In the genomic region with DNA sequence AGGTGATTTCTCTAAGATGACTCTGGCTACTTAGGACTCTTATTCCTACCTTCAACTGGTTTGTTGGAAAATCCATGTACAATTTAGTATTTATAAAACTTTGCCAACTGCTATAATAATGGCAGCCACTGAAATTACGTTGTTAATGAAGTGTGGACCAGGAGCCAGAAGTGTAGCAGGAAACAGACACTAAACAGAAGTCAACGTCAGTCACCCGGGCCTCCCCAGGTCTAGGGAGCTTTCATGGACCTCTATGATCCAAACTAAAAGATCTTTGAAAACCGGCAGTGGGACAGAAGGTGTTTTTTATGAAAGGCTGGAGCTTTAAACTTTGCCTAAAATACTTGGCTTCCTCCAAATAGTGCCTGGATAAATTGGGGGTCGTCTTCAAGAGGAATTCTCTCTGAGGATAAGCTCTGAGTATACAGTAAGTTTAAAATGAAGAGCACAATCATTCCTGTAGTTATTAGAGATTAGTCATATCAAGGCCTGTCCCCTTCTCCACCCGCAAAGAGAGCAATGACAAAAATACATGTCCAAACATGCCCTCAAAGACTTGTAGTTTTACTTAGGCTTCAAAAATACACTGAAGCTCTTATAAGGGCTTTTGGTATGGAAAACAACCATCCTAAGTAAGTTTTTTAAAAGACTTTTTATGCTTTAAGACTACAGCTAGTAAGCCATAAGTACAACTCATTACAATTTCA, we compare ENCODE assay signal across 1 cellular context.
TF ChIP-seq lines count a peak whose summit lies in the region.

No MANE protein-coding gene starts in this region.

TF ChIP-seq in K562, 482 proteins besides CTCF, POLR2A, EP300 and RAD21:
- TF ChIP-seq ZFX (CRISPR knock-in tag; IDR thresholded peaks at IDR 0.05): 0 out of 2 replicates have a peak, but pooled peaks have one; percentile 9
- TF ChIP-seq, protein P1, sequence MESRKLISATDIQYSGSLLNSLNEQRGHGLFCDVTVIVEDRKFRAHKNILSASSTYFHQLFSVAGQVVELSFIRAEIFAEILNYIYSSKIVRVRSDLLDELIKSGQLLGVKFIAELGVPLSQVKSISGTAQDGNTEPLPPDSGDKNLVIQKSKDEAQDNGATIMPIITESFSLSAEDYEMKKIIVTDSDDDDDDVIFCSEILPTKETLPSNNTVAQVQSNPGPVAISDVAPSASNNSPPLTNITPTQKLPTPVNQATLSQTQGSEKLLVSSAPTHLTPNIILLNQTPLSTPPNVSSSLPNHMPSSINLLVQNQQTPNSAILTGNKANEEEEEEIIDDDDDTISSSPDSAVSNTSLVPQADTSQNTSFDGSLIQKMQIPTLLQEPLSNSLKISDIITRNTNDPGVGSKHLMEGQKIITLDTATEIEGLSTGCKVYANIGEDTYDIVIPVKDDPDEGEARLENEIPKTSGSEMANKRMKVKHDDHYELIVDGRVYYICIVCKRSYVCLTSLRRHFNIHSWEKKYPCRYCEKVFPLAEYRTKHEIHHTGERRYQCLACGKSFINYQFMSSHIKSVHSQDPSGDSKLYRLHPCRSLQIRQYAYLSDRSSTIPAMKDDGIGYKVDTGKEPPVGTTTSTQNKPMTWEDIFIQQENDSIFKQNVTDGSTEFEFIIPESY (CRISPR knock-in tag; IDR thresholded peaks at IDR 0.05): no peak
- no peak for TF ChIP-seq GATAD2B (IDR thresholded peaks at IDR 0.05; ENCODE audit: borderline replicate concordance)
- no peak for TF ChIP-seq ZNF408 (CRISPR knock-in tag; IDR thresholded peaks at IDR 0.05; ENCODE audit: low read depth)
- no peak for TF ChIP-seq NFYB (IDR thresholded peaks at IDR 0.05; ENCODE audit: extremely low read depth, insufficient read length)
- no peak for TF ChIP-seq ZKSCAN8 (CRISPR knock-in tag; IDR thresholded peaks at IDR 0.05)
- no peak for TF ChIP-seq CHD2 (IDR thresholded peaks at IDR 0.05; ENCODE audit: low read depth, low read length)
- TF ChIP-seq, protein P2, sequence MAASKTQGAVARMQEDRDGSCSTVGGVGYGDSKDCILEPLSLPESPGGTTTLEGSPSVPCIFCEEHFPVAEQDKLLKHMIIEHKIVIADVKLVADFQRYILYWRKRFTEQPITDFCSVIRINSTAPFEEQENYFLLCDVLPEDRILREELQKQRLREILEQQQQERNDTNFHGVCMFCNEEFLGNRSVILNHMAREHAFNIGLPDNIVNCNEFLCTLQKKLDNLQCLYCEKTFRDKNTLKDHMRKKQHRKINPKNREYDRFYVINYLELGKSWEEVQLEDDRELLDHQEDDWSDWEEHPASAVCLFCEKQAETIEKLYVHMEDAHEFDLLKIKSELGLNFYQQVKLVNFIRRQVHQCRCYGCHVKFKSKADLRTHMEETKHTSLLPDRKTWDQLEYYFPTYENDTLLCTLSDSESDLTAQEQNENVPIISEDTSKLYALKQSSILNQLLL (CRISPR knock-in tag; IDR thresholded peaks at IDR 0.05; ENCODE audit: borderline replicate concordance): no peak
- no peak for TF ChIP-seq DMBX1 (CRISPR knock-in tag; IDR thresholded peaks at IDR 0.05; ENCODE audit: borderline replicate concordance)
- TF ChIP-seq ARHGAP35 (IDR thresholded peaks at IDR 0.05; ENCODE audit: partially characterized antibody): no peak
- TF ChIP-seq, protein P3, sequence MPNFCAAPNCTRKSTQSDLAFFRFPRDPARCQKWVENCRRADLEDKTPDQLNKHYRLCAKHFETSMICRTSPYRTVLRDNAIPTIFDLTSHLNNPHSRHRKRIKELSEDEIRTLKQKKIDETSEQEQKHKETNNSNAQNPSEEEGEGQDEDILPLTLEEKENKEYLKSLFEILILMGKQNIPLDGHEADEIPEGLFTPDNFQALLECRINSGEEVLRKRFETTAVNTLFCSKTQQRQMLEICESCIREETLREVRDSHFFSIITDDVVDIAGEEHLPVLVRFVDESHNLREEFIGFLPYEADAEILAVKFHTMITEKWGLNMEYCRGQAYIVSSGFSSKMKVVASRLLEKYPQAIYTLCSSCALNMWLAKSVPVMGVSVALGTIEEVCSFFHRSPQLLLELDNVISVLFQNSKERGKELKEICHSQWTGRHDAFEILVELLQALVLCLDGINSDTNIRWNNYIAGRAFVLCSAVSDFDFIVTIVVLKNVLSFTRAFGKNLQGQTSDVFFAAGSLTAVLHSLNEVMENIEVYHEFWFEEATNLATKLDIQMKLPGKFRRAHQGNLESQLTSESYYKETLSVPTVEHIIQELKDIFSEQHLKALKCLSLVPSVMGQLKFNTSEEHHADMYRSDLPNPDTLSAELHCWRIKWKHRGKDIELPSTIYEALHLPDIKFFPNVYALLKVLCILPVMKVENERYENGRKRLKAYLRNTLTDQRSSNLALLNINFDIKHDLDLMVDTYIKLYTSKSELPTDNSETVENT (CRISPR knock-in tag; IDR thresholded peaks at IDR 0.05): no peak
- TF ChIP-seq, protein P4, sequence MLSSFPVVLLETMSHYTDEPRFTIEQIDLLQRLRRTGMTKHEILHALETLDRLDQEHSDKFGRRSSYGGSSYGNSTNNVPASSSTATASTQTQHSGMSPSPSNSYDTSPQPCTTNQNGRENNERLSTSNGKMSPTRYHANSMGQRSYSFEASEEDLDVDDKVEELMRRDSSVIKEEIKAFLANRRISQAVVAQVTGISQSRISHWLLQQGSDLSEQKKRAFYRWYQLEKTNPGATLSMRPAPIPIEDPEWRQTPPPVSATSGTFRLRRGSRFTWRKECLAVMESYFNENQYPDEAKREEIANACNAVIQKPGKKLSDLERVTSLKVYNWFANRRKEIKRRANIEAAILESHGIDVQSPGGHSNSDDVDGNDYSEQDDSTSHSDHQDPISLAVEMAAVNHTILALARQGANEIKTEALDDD (IDR thresholded peaks at IDR 0.05): 0 out of 2 replicates have a peak, but pooled peaks have one; percentile 2
- 0 out of 2 replicates have a peak, but pooled peaks have one; percentile 28 for TF ChIP-seq ZNF197 (CRISPR knock-in tag; IDR thresholded peaks at IDR 0.05; ENCODE audit: low read depth)
- no peak for TF ChIP-seq ZNF778 (CRISPR knock-in tag; IDR thresholded peaks at IDR 0.05)
- TF ChIP-seq EP400 (IDR thresholded peaks at IDR 0.05): no peak
- no peak for TF ChIP-seq ZNF143 (CRISPR knock-in tag; IDR thresholded peaks at IDR 0.05)
- TF ChIP-seq, protein P5, sequence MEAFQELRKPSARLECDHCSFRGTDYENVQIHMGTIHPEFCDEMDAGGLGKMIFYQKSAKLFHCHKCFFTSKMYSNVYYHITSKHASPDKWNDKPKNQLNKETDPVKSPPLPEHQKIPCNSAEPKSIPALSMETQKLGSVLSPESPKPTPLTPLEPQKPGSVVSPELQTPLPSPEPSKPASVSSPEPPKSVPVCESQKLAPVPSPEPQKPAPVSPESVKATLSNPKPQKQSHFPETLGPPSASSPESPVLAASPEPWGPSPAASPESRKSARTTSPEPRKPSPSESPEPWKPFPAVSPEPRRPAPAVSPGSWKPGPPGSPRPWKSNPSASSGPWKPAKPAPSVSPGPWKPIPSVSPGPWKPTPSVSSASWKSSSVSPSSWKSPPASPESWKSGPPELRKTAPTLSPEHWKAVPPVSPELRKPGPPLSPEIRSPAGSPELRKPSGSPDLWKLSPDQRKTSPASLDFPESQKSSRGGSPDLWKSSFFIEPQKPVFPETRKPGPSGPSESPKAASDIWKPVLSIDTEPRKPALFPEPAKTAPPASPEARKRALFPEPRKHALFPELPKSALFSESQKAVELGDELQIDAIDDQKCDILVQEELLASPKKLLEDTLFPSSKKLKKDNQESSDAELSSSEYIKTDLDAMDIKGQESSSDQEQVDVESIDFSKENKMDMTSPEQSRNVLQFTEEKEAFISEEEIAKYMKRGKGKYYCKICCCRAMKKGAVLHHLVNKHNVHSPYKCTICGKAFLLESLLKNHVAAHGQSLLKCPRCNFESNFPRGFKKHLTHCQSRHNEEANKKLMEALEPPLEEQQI (IDR thresholded peaks at IDR 0.05): no peak
- no peak for TF ChIP-seq LARP7 (IDR thresholded peaks at IDR 0.05)
